In genomic region chr14:50396636-50397460, GRCh38 we compare ENCODE assay signal across 8 cellular contexts. TPM values are rescaled to one million over a fixed set of nuclear protein-coding genes. Genes with fewer than 3 reads are reported as not detected.
DNase-seq lines count a peak whose midpoint lies in the region; TF ChIP-seq lines count a peak whose summit lies in the region.

Gene CDKL1 (minus strand): TSS chr14:50396881. CDS start chr14:50395868, 1,013 bp downstream.

- peaks cover 6% of the 10 kb centered on the region; the same call in 1 of the 2 replicates for H3K4me1 ChIP-seq in H9 (ENCODE audit: insufficient read depth, low read length)

- H3K79me2 ChIP-seq in H9 (ENCODE audit: insufficient read depth, low read length): no peaks in the 10 kb centered on the region

- H3K27me3 ChIP-seq in H9 (ENCODE audit: insufficient read depth, low read length): no peaks in the 10 kb centered on the region; the same call in 1 of the 2 replicates

- H2BK15ac ChIP-seq in H9 (ENCODE audit: low read depth, low read length): no peak within 1 kb of the TSS

- H4K5ac ChIP-seq in H9 (ENCODE audit: insufficient read length, low read depth, low read length): no peak within 1 kb of the TSS

- H3K9me3 ChIP-seq in H9 (ENCODE audit: control insufficient read depth, low read depth, low read length): no peaks in the 10 kb centered on the region

- no peak within 1 kb of the TSS for H3K27ac ChIP-seq in H9 (ENCODE audit: insufficient read length, low read depth, low read length)
- H3K27ac ChIP-seq in coronary artery: peak within 1 kb of the TSS; percentile 70 to 81

- peaks cover 39% of the 10 kb centered on the region for H3K27me3 Mint-ChIP-seq in H9 (ENCODE audit: low read depth)

- H4K8ac ChIP-seq in H9 (replicated peaks; ENCODE audit: insufficient read length, low read depth, low read length): no peak within 1 kb of the TSS

- H3K27ac Mint-ChIP-seq in H9: peak within 1 kb of the TSS in 1 of 3 experiments; percentile 58; a peak in 1 of 7 replicates

- H3K9me3 Mint-ChIP-seq in H9: no peaks in the 10 kb centered on the region; a peak in 1 of 5 replicates

- H2BK120ac ChIP-seq in H9 (ENCODE audit: low read depth, low read length, poor library complexity, severe bottlenecking): no peak within 1 kb of the TSS

- H3K14ac ChIP-seq in H9 (ENCODE audit: insufficient read depth, low read length): peak within 1 kb of the TSS; percentile 69

- no peaks in the 10 kb centered on the region for H4K20me1 ChIP-seq in H9 (ENCODE audit: control insufficient read depth, insufficient read depth, insufficient read length)

- H3K4me3 ChIP-seq in coronary artery: peak within 1 kb of the TSS; percentile 76

- H3K79me1 ChIP-seq in H9 (ENCODE audit: insufficient read depth, low read depth, low read length, poor library complexity, severe bottlenecking): no peaks in the 10 kb centered on the region

- TF ChIP-seq POLR2A in GM10847 (IDR thresholded peaks at IDR 0.05; ENCODE audit: extremely low read depth, insufficient read length): peak; percentile 27

- peaks cover 10% of the 10 kb centered on the region for H3K23me2 ChIP-seq in H9 (ENCODE audit: insufficient read length, low read depth, low read length, poor library complexity, severe bottlenecking)

- no peak within 1 kb of the TSS for H3K23ac ChIP-seq in H9 (ENCODE audit: insufficient read length, low read depth, low read length)

- H3K4ac ChIP-seq in H9 (ENCODE audit: low read depth, low read length): no peak within 1 kb of the TSS

- peaks cover 16 to 30% of the 10 kb centered on the region in 2 experiments for H3K4me1 Mint-ChIP-seq in H9

- H3T11ph ChIP-seq in H9 (ENCODE audit: low read length): no peak within 1 kb of the TSS

- peaks cover 0 to 3% (median 0%) of the 10 kb centered on the region in 3 experiments; a peak in 2 of 7 replicates for H3K36me3 Mint-ChIP-seq in H9 (ENCODE audit: insufficient read depth in 1 of 3, low read depth in 3 of 3)

- H3K4me3 Mint-ChIP-seq in H9: peak within 1 kb of the TSS; percentile 68 to 88

- WGBS in H9 (ENCODE audit: extremely low coverage, insufficient read length, low lambda C conversion rate): no CpG with 5 or more reads among the region's 77 CpGs

- H2BK5ac ChIP-seq in H9 (ENCODE audit: insufficient read length, low read length): no peak within 1 kb of the TSS

- no peak within 1 kb of the TSS for H2BK12ac ChIP-seq in H9 (ENCODE audit: insufficient read length, low read depth, low read length)

- H4K91ac ChIP-seq in H9 (ENCODE audit: insufficient read length, low read depth, low read length): no peak within 1 kb of the TSS

- no peak within 1 kb of the TSS for H2BK20ac ChIP-seq in H9 (ENCODE audit: low read depth, low read length, poor library complexity, severe bottlenecking)

- DNase-seq in H9 (peak; percentile 77), NAMALWA (ENCODE audit: low spot score) (peak; percentile 61), coronary artery (ENCODE audit: low spot score) (peak; percentile 76), kidney glomerular epithelial cell (lab: John Stamatoyannopoulos, UW) (peak; percentile 40), NCI-H1436 (lab: John Stamatoyannopoulos, UW) (no peak)
- peak; percentile 15 for DNase-seq in activated CD4-positive, alpha-beta T cell treated with anti-CD3 and anti-CD28 coated beads for 1 hour
- DNase-seq in stimulated activated CD4-positive, alpha-beta T cell treated with anti-CD3 and anti-CD28 coated beads, Interleukin-12 subunit alpha, Interleukin-12 subunit beta, amount 100 ng/mL, for 48 hours (ENCODE audit: low read depth in 2 of 3, low spot score in 1 of 3): peak; percentile 14 to 47 (median 16)

- TF ChIP-seq CTCF in H9 (conservative IDR thresholded peaks at IDR 0.05) (no peak), coronary artery (IDR thresholded peaks at IDR 0.05) (no peak)

- H3K56ac ChIP-seq in H9 (ENCODE audit: insufficient read length, low read depth, low read length): no peak within 1 kb of the TSS

- H2AFZ ChIP-seq in H9 (ENCODE audit: low read length): peak within 1 kb of the TSS; percentile 14

- peak within 1 kb of the TSS; percentile 100 for H3K4me2 ChIP-seq in H9 (ENCODE audit: insufficient read depth, insufficient read length, low read length)

- H3K18ac ChIP-seq in H9 (ENCODE audit: insufficient read length, low read depth, low read length): no peak within 1 kb of the TSS

- no peak within 1 kb of the TSS for H2AK5ac ChIP-seq in H9 (ENCODE audit: insufficient read length, low read length)

- peak within 1 kb of the TSS; percentile 20 for H3K9ac ChIP-seq in H9 (ENCODE audit: extremely low read depth, insufficient read length, low read length)

RNA-seq across cellular contexts. Expression of gene CDKL1, which starts in this region (rescaled TPM):
- total RNA-seq in H9 (2021): 0.72 and 1.8 TPM in 2 replicates
